In the genomic region with DNA sequence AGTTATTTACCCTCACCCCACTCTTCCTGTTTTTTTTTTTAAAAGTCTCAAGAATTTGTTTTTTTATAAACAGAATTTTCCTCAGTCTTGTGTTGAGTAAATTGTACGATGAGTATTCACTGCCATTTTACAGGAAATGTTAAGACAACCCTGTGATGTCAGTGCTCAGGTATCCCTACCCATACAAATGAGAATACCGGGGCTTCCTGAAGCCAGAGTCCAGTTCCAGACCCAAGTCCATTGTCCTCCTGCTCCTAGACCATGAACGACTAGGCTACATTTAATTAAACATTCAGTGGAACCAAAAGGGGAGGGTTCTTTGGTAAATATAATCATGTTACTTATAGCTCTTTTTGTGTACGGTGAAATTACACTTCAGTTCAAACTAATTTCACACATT, we compare ENCODE assay signal across 14 cellular contexts.
DNase-seq lines count a peak whose midpoint lies in the region; ATAC-seq and TF ChIP-seq lines count a peak whose summit lies in the region.
"Had no signal": no experiment of that assay in that cellular context is flagged by ENCODE, and none has a peak within 500 bp of the region (broad histone marks: within the 10 kb centered on the region; RNA-seq: fewer than 3 reads in every experiment).

No MANE protein-coding gene starts in this region.

- no peak overlapping the region for H3K18ac ChIP-seq in mesendoderm (ENCODE audit: low read length)

- no peak overlapping the region for H2BK15ac ChIP-seq in mesendoderm (replicated peaks; ENCODE audit: low read depth)

- peak; percentile 32 for DNase-seq in fibroblast of villous mesenchyme (ENCODE audit: low read depth)
- no peak for DNase-seq in left lobe of liver (ENCODE audit: low spot score)
- DNase-seq in mesendoderm, result peak; percentile 34
- DNase-seq in globus pallidus (ENCODE audit: low spot score), result no peak
- no peak for DNase-seq in aorta
- DNase-seq: BE2C; CD4-positive, alpha-beta memory T cell; DND-41; GDM1 had no signal

- no peaks in the 10 kb centered on the region for H3K4me1 ChIP-seq in mesendoderm (ENCODE audit: control insufficient read depth, low read depth, low read length)
- H3K4me1 ChIP-seq in aorta (ENCODE audit: control insufficient read depth in 1 of 2, insufficient read depth in 2 of 2, low read length in 2 of 2), result no peaks in the 10 kb centered on the region
- H3K4me1 ChIP-seq: BE2C had no signal

- H2AK5ac ChIP-seq in mesendoderm (ENCODE audit: low read length), result no peak overlapping the region

- intact Hi-C loops in aorta (cut with DNase I), result no loop called here

- H2BK5ac ChIP-seq in mesendoderm (ENCODE audit: low read length), result no peak overlapping the region

- ATAC-seq in left lobe of liver, result peak; percentile 36
- no peak for ATAC-seq in GM18907 (IDR thresholded peaks at IDR 0.05; ENCODE audit: unreplicated experiment)
- ATAC-seq in aorta (ENCODE audit: low FRiP score), result no peak
- no peak for ATAC-seq in GM21526 (IDR thresholded peaks at IDR 0.05; ENCODE audit: low FRiP score, unreplicated experiment)
- ATAC-seq: A549, HCT116 had no signal

- H3K27me3 ChIP-seq in mesendoderm (ENCODE audit: insufficient read depth, low read length, poor library complexity) (no peaks in the 10 kb centered on the region), aorta (ENCODE audit: control insufficient read depth in 1 of 2, insufficient read depth in 2 of 2, low read length in 1 of 2) (no peaks in the 10 kb centered on the region)
- H3K27me3 ChIP-seq: BE2C had no signal

- H3K79me1 ChIP-seq in mesendoderm (ENCODE audit: low read length), result no peaks in the 10 kb centered on the region

- H3K56ac ChIP-seq in mesendoderm (ENCODE audit: low read length), result no peak overlapping the region

- no peak for TF ChIP-seq CTCF in fibroblast of villous mesenchyme (IDR thresholded peaks at IDR 0.05; ENCODE audit: insufficient read depth, low read depth, low read length)

- H3K4me2 ChIP-seq in mesendoderm (ENCODE audit: low read length), result no peak overlapping the region
- H3K4me2 ChIP-seq: A549 had no signal

- no peaks in the 10 kb centered on the region for H3K9me3 ChIP-seq in aorta (ENCODE audit: control insufficient read depth, low read length)
- H3K9me3 ChIP-seq: A549, BE2C had no signal

- no peaks in the 10 kb centered on the region for H3K79me2 ChIP-seq in mesendoderm (ENCODE audit: control insufficient read depth, insufficient read depth, low read length)

- no peak overlapping the region for H3K23ac ChIP-seq in mesendoderm (ENCODE audit: low read length)

- H3K36me3 ChIP-seq in mesendoderm (ENCODE audit: control insufficient read depth, insufficient read depth, low read length), result peaks cover 3% of the 10 kb centered on the region
- H3K36me3 ChIP-seq in aorta (ENCODE audit: control insufficient read depth in 1 of 2, insufficient read depth in 2 of 2, low read length in 1 of 2), result peaks cover 3% of the 10 kb centered on the region in 2 donors

- no peak overlapping the region for H4K5ac ChIP-seq in mesendoderm (ENCODE audit: low read length)

- H3K4ac ChIP-seq in mesendoderm (ENCODE audit: low read depth, low read length), result no peak overlapping the region

- no peak overlapping the region for H3K27ac ChIP-seq in mesendoderm (ENCODE audit: low read depth, low read length)
- H3K27ac ChIP-seq in aorta (ENCODE audit: low read depth in 1 of 2, low read length in 2 of 2), result no peak overlapping the region
- H3K27ac ChIP-seq: A549, C4-2B had no signal

- no CpG with 5 or more reads among the region's 4 CpGs for WGBS in mesendoderm (ENCODE audit: extremely low coverage, insufficient coverage, low lambda C conversion rate)
- 92% methylated on average over 4 of the region's 4 CpGs for WGBS in aorta, 2 donors

- no peak overlapping the region for H2BK120ac ChIP-seq in mesendoderm (ENCODE audit: low read depth, low read length)

- H3K9ac ChIP-seq in mesendoderm (ENCODE audit: low read length), result no peak overlapping the region

- H4K8ac ChIP-seq in mesendoderm (ENCODE audit: low read depth, low read length), result no peak overlapping the region

- H3K4me3 ChIP-seq in fibroblast of villous mesenchyme (ENCODE audit: low read depth, low read length) (no peak overlapping the region), mesendoderm (ENCODE audit: low read length) (no peak overlapping the region), aorta (ENCODE audit: low read length in 2 of 2) (no peak overlapping the region)
- H3K4me3 ChIP-seq: A549 had no signal

Comparison
In these comparisons a context has a peak if more than half of its experiments do, and no peak if none do; other contexts are left out.
1. DNase-seq: peak in fibroblast of villous mesenchyme (single experiment) and mesendoderm (single experiment); none in left lobe of liver (single experiment), globus pallidus (single experiment) and aorta (0 of 2).